ENCODE assay signal across 9 cellular contexts in genomic region chr2:170770304-170771048, GRCh38. TPM values are rescaled to one million over a fixed set of nuclear protein-coding genes. Genes with fewer than 3 reads are reported as not detected.
DNase-seq lines count a peak whose midpoint lies in the region; ATAC-seq and TF ChIP-seq lines count a peak whose summit lies in the region.
"Had no signal": no experiment of that assay in that cellular context is flagged by ENCODE, and none has a peak within 500 bp of the region (broad histone marks: within the 10 kb centered on the region; RNA-seq: fewer than 3 reads in every experiment).

ERICH2 (plus strand) TSS chr2:170770378; CDS start chr2:170770682, 304 bp downstream.

- H3K9me3 ChIP-seq in RWPE2 (ENCODE audit: severe bottlenecking), result no peaks in the 10 kb centered on the region
- H3K9me3 ChIP-seq in neuron (ENCODE audit: low read length), result no peaks in the 10 kb centered on the region
- H3K9me3 ChIP-seq in stomach smooth muscle (ENCODE audit: control insufficient read depth in 2 of 2, low read length in 2 of 2), result no peaks in the 10 kb centered on the region

- no peak for TF ChIP-seq CTCF in RWPE2 (IDR thresholded peaks at IDR 0.05; ENCODE audit: poor library complexity, severe bottlenecking)
- peak; percentile 41 for TF ChIP-seq CTCF in foreskin keratinocyte (conservative IDR thresholded peaks at IDR 0.05)

- ATAC-seq in GM21619 (IDR thresholded peaks at IDR 0.05; ENCODE audit: unreplicated experiment), result peak; percentile 75
- peak; percentile 86 for ATAC-seq in RWPE2 (ENCODE audit: low read depth)
- peak; percentile 91 for ATAC-seq in foreskin keratinocyte

- peak within 1 kb of the TSS; percentile 54 for H3K4me3 ChIP-seq in RWPE2 (ENCODE audit: severe bottlenecking)
- H3K4me3 ChIP-seq in neuron (ENCODE audit: low read length), result peak within 1 kb of the TSS; percentile 63
- H3K4me3 ChIP-seq in stomach smooth muscle (ENCODE audit: low read length in 2 of 2), result peak within 1 kb of the TSS; percentile 73 to 81

- H2AFZ ChIP-seq in neuron (ENCODE audit: low read depth, low read length), result peak within 1 kb of the TSS; percentile 91

- peak; percentile 88 for DNase-seq in D341Med (ENCODE audit: low spot score)
- DNase-seq in KBM-7, result peak; percentile 61
- peak; percentile 83 for DNase-seq in RWPE2 (ENCODE audit: low spot score)
- peak; percentile 86 for DNase-seq in activated effector memory CD4-positive, alpha-beta T cell treated with anti-CD3 and anti-CD28 coated beads, Interleukin-2, amount 50 U/mL, for 16 hours
- peak; percentile 58 to 79 for DNase-seq in foreskin keratinocyte

- in situ Hi-C loops in KBM-7 (cut with MboI; ENCODE audit: low pct_unique_long_range_greater_than_20kb, low sequenced_read_pairs), result no loop called here

- H3K36me3 ChIP-seq in RWPE2 (ENCODE audit: low read depth) (no peaks in the 10 kb centered on the region), neuron (ENCODE audit: insufficient read depth, low read length) (no peaks in the 10 kb centered on the region), stomach smooth muscle (ENCODE audit: control insufficient read depth in 2 of 2, insufficient read depth in 2 of 2, low read length in 2 of 2) (no peaks in the 10 kb centered on the region)

- peak within 1 kb of the TSS; percentile 55 to 72 for H3K9ac ChIP-seq in stomach smooth muscle (ENCODE audit: low read length in 2 of 2)

- H3K27ac ChIP-seq in RWPE2 (ENCODE audit: poor library complexity, severe bottlenecking), result peak within 1 kb of the TSS; percentile 45
- H3K27ac ChIP-seq in foreskin keratinocyte, result peak within 1 kb of the TSS; percentile 77
- H3K27ac ChIP-seq in stomach smooth muscle (ENCODE audit: low read length), result no peak within 1 kb of the TSS

- H3K27me3 ChIP-seq in RWPE2 (ENCODE audit: insufficient read depth, poor library complexity, severe bottlenecking) (no peaks in the 10 kb centered on the region), foreskin keratinocyte (no peaks in the 10 kb centered on the region), neuron (ENCODE audit: insufficient read depth, low read length) (peaks cover 20% of the 10 kb centered on the region), stomach smooth muscle (ENCODE audit: control insufficient read depth in 1 of 2, insufficient read depth in 2 of 2, low read length in 2 of 2) (no peaks in the 10 kb centered on the region)

- H3K4me1 ChIP-seq in RWPE2 (ENCODE audit: insufficient read depth, poor library complexity, severe bottlenecking), result no peaks in the 10 kb centered on the region
- peaks cover 6% of the 10 kb centered on the region for H3K4me1 ChIP-seq in foreskin keratinocyte
- H3K4me1 ChIP-seq in neuron (ENCODE audit: insufficient read depth, low read length), result peaks cover 7% of the 10 kb centered on the region
- peaks cover 6% of the 10 kb centered on the region for H3K4me1 ChIP-seq in stomach smooth muscle (ENCODE audit: control insufficient read depth, insufficient read depth, low read length)

RNA-seq across cellular contexts. Expression of gene ERICH2, which starts in this region (rescaled TPM):
- 1.3 and 2.5 TPM in 2 replicates for total RNA-seq in foreskin keratinocyte
- polyA plus RNA-seq in foreskin keratinocyte, result 2.0 and 2.9 TPM in 2 replicates
- total RNA-seq: pulmonary artery endothelial cell had no signal
